1 cellular context compared by ENCODE assay signal in genomic region chr6:27688014-27688586, GRCh38.
TF ChIP-seq lines count a peak whose summit lies in the region.

No MANE protein-coding gene starts in this region.

TF ChIP-seq in HepG2, 621 proteins besides CTCF, POLR2A, EP300 and RAD21 (continued from another document):
- TF ChIP-seq ZNF609 (CRISPR knock-in tag; IDR thresholded peaks at IDR 0.05; ENCODE audit: borderline replicate concordance) (peak; percentile 38; the same call in 1 of the 2 replicates), CENPX (CRISPR knock-in tag; IDR thresholded peaks at IDR 0.05) (no peak), KDM5B (CRISPR knock-in tag; IDR thresholded peaks at IDR 0.05; ENCODE audit: borderline replicate concordance) (no peak), ESRRA (CRISPR knock-in tag; IDR thresholded peaks at IDR 0.05; ENCODE audit: low read depth) (peak; percentile 62; the same call in 1 of the 2 replicates), SPEN (CRISPR knock-in tag; IDR thresholded peaks at IDR 0.05; ENCODE audit: low read depth) (peak; percentile 16; the same call in 1 of the 2 replicates), ZSCAN30 (CRISPR knock-in tag; IDR thresholded peaks at IDR 0.05) (peak; percentile 81; the same call in 1 of the 2 replicates), NBN (conservative IDR thresholded peaks at IDR 0.05) (no peak), CHD4 (IDR thresholded peaks at IDR 0.05; ENCODE audit: borderline replicate concordance, low read length) (peak; percentile 89), MEF2D (CRISPR knock-in tag; IDR thresholded peaks at IDR 0.05) (peak; percentile 70; the same call in 1 of the 2 replicates), THAP9 (CRISPR knock-in tag; IDR thresholded peaks at IDR 0.05; ENCODE audit: borderline replicate concordance) (no peak), ZNF687 (CRISPR knock-in tag; IDR thresholded peaks at IDR 0.05) (no peak; the same call in 1 of the 2 replicates), SAP130 (CRISPR knock-in tag; IDR thresholded peaks at IDR 0.05; ENCODE audit: low read depth) (peak; percentile 83), ZNF441 (CRISPR knock-in tag; IDR thresholded peaks at IDR 0.05; ENCODE audit: borderline replicate concordance) (peak; percentile 80; the same call in 1 of the 2 replicates), PREB (CRISPR knock-in tag; IDR thresholded peaks at IDR 0.05) (no peak), ZBTB2 (CRISPR knock-in tag; IDR thresholded peaks at IDR 0.05; ENCODE audit: low read depth) (no peak), ZNF792 (CRISPR knock-in tag; IDR thresholded peaks at IDR 0.05) (peak; percentile 93), MZF1 (CRISPR knock-in tag; IDR thresholded peaks at IDR 0.05; ENCODE audit: borderline replicate concordance) (no peak), ZNF10 (CRISPR knock-in tag; IDR thresholded peaks at IDR 0.05; ENCODE audit: borderline replicate concordance, low read depth) (no peak), ZBTB21 (CRISPR knock-in tag; IDR thresholded peaks at IDR 0.05) (no peak), ATF1 (CRISPR knock-in tag; IDR thresholded peaks at IDR 0.05) (0 out of 2 replicates have a peak, but pooled peaks have one; percentile 33), ZNF784 (CRISPR knock-in tag; IDR thresholded peaks at IDR 0.05; ENCODE audit: borderline replicate concordance) (peak; percentile 77; the same call in 1 of the 2 replicates), PAF1 (CRISPR knock-in tag; IDR thresholded peaks at IDR 0.05) (no peak), SRSF4 (IDR thresholded peaks at IDR 0.05; ENCODE audit: low read depth, low read length, poor library complexity, severe bottlenecking) (no peak)
